23 cellular contexts compared by ENCODE assay signal in genomic region chr11:2309251-2310072, GRCh38. TPM values are rescaled to one million over a fixed set of nuclear protein-coding genes. Genes with fewer than 3 reads are reported as not detected.
DNase-seq lines count a peak whose midpoint lies in the region; ATAC-seq and TF ChIP-seq lines count a peak whose summit lies in the region.
"Had no signal": no experiment of that assay in that cellular context is flagged by ENCODE, and none has a peak within 500 bp of the region (broad histone marks: within the 10 kb centered on the region; RNA-seq: fewer than 3 reads in every experiment).

No MANE protein-coding gene starts in this region.

- no peak overlapping the region for H2AFZ ChIP-seq in Karpas-422 (ENCODE audit: low read length)

- TF ChIP-seq POLR2A in gastrocnemius medialis (IDR thresholded peaks at IDR 0.05), result no peak

- no peak for ATAC-seq in sciatic nerve
- ATAC-seq in gastrocnemius medialis, result no peak
- no peak for ATAC-seq in stimulated activated naive CD8-positive, alpha-beta T cell treated with anti-CD3 and anti-CD28 coated beads, Interleukin-15, Interleukin-2, amounts not matched to agents 100 U/mL and 50 U/mL, for 24 hours
- ATAC-seq: Right ventricle myocardium inferior had no signal

- H3K9ac ChIP-seq in BLaER1, result no peak overlapping the region
- H3K9ac ChIP-seq in Karpas-422 (ENCODE audit: low read length), result no peak overlapping the region

- H4K20me1 ChIP-seq in BLaER1 (no peaks in the 10 kb centered on the region), Karpas-422 (ENCODE audit: insufficient read depth, low read depth, low read length) (no peaks in the 10 kb centered on the region)

- H3K4me3 ChIP-seq in BLaER1, result no peak overlapping the region
- H3K4me3 ChIP-seq in coronary artery, result no peak overlapping the region
- H3K4me3 ChIP-seq in gastrocnemius medialis, result no peak overlapping the region
- no peak overlapping the region for H3K4me3 ChIP-seq in Karpas-422 (ENCODE audit: low read length)
- H3K4me3 ChIP-seq: BLaER1 treated with 17β-estradiol and CSF1 and Interleukin-3, amounts not matched to agents 10 nM and 100 nM had no signal

- no peak overlapping the region for H3K4me2 ChIP-seq in BLaER1
- no peak overlapping the region for H3K4me2 ChIP-seq in Karpas-422 (ENCODE audit: low read depth, low read length, poor library complexity, severe bottlenecking)
- H3K4me2 ChIP-seq: BLaER1 treated with 17β-estradiol and CSF1 and Interleukin-3, amounts not matched to agents 10 nM and 100 nM had no signal

- TF ChIP-seq CTCF in coronary artery (IDR thresholded peaks at IDR 0.05) (no peak), gastrocnemius medialis (IDR thresholded peaks at IDR 0.05 in 4 of 5, conservative IDR thresholded peaks at IDR 0.05 in 1 of 5) (no peak)

- H3K9me2 ChIP-seq in Karpas-422 (replicated peaks; ENCODE audit: insufficient read depth, low read length), result no peaks in the 10 kb centered on the region

- H3K4me1 ChIP-seq in BLaER1, result peaks cover 48% of the 10 kb centered on the region
- peaks cover 3 to 12% of the 10 kb centered on the region in 2 donors for H3K4me1 ChIP-seq in gastrocnemius medialis
- H3K4me1 ChIP-seq in Karpas-422 (ENCODE audit: low read length), result no peaks in the 10 kb centered on the region

- peak; percentile 1 for DNase-seq in activated CD4-positive, alpha-beta T cell treated with anti-CD3 and anti-CD28 coated beads for 48 hours
- no peak for DNase-seq in activated CD4-positive, alpha-beta T cell treated with anti-CD3 and anti-CD28 coated beads, Interleukin-2, amount 50 U/mL, for 48 hours
- DNase-seq in coronary artery (ENCODE audit: low spot score) (peak; percentile 67), sciatic nerve (ENCODE audit: low spot score) (peak; percentile 56), gastrocnemius medialis (no peak), Karpas-422 (no peak)
- no peak for DNase-seq in stimulated activated naive CD8-positive, alpha-beta T cell treated with anti-CD3 and anti-CD28 coated beads, Interleukin-15, Interleukin-2, amounts not matched to agents 100 U/mL and 50 U/mL, for 24 hours
- DNase-seq: ACHN, H7, KBM-7, NCI-H1105 treated with DMSO at 0.1 percent for 48 hours, NCI-H1694 treated with DMSO at 0.1 percent for 48 hours, NCI-H2081 treated with DMSO at 0.1 percent for 48 hours, NCI-H2171 treated with DMSO at 0.1 percent for 48 hours, NCI-H526 had no signal

- intact Hi-C loops in sciatic nerve (cut with DNase I), result loop anchor here (5.0 to 10.0 kb wide), 4 partner anchors 68 to 1475 kb away; partner anchors contain the start of genes CD151 and CD81
- intact Hi-C loops in gastrocnemius medialis (cut with DNase I; ENCODE audit: low total_unique reads), result loop anchor here (5.0 to 10.0 kb wide), 4 partner anchors 68 to 585 kb away; partner anchors contain the start of gene CD81

- no peaks in the 10 kb centered on the region for H3K27me3 ChIP-seq in BLaER1
- no peaks in the 10 kb centered on the region for H3K27me3 ChIP-seq in gastrocnemius medialis
- no peaks in the 10 kb centered on the region for H3K27me3 ChIP-seq in Karpas-422 (ENCODE audit: low read length)
- H3K27me3 ChIP-seq: BLaER1 treated with 17β-estradiol and CSF1 and Interleukin-3, amounts not matched to agents 10 nM and 100 nM had no signal

- H3K27ac ChIP-seq in BLaER1 (0 out of 2 replicates have a peak overlapping the region, but pooled peaks have one; percentile 22), coronary artery (no peak overlapping the region), gastrocnemius medialis (no peak overlapping the region), Karpas-422 (ENCODE audit: low read length) (no peak overlapping the region)
- H3K27ac ChIP-seq: 22Rv1, HL-60 had no signal

- in situ Hi-C loops in gastrocnemius medialis (cut with MboI; ENCODE audit: low sequenced_read_pairs in 4 of 4), result loop anchor here in 1 of 4 donors (10.0 kb wide), 1 partner anchor 115 kb away; no protein-coding TSS in a partner anchor

- H3K79me2 ChIP-seq in Karpas-422 (ENCODE audit: low read length), result no peaks in the 10 kb centered on the region

- H3K9me3 ChIP-seq in BLaER1, result no peaks in the 10 kb centered on the region
- H3K9me3 ChIP-seq in gastrocnemius medialis, result no peaks in the 10 kb centered on the region
- H3K9me3 ChIP-seq in Karpas-422 (ENCODE audit: low read length), result no peaks in the 10 kb centered on the region
- H3K9me3 ChIP-seq: BLaER1 treated with 17β-estradiol and CSF1 and Interleukin-3, amounts not matched to agents 10 nM and 100 nM had no signal

- H3K36me3 ChIP-seq in BLaER1 (no peaks in the 10 kb centered on the region), gastrocnemius medialis (no peaks in the 10 kb centered on the region), Karpas-422 (ENCODE audit: insufficient read depth, low read length) (no peaks in the 10 kb centered on the region)
- H3K36me3 ChIP-seq: BLaER1 treated with 17β-estradiol and CSF1 and Interleukin-3, amounts not matched to agents 10 nM and 100 nM had no signal

RNA-seq across cellular contexts. Expression of gene TSPAN32, which starts 7.6 kb away (rescaled TPM):
- total RNA-seq in sciatic nerve, result 7.3 TPM
- not detected for total RNA-seq in gastrocnemius medialis
- total RNA-seq in Karpas-422 (2014; rRNA removed; shearing (Covaris generic); ENCODE audit: low replicate concordance), result not detected in 2 replicates
- total RNA-seq: Daoy, H7, SK-MEL-5 had no signal

RNA-seq across cellular contexts. Expression of gene C11orf21, which starts 7.7 kb away (rescaled TPM):
- total RNA-seq in sciatic nerve, result 3.1 TPM
- total RNA-seq in gastrocnemius medialis, result under 1 TPM in 1 of 4 donors, not detected in 3; 0.10 TPM
- not detected in 2 replicates for total RNA-seq in Karpas-422 (2014; rRNA removed; shearing (Covaris generic); ENCODE audit: low replicate concordance)
- total RNA-seq: H7, SK-MEL-5 had no signal

RNA-seq across cellular contexts. Expression of gene ASCL2, which starts 39.1 kb away (rescaled TPM):
- total RNA-seq in sciatic nerve (0.80 TPM), gastrocnemius medialis (not detected)
- not detected in 2 replicates for total RNA-seq in Karpas-422 (2014; rRNA removed; shearing (Covaris generic); ENCODE audit: low replicate concordance)
- total RNA-seq: Daoy, OCI-LY7, SK-MEL-5 had no signal

Comparison
In these comparisons a context has a peak if more than half of its experiments do, and no peak if none do; other contexts are left out.
1. DNase-seq: peak in activated CD4-positive, alpha-beta T cell treated with anti-CD3 and anti-CD28 coated beads for 48 hours (single experiment), coronary artery (single experiment) and sciatic nerve (single experiment); none in activated CD4-positive, alpha-beta T cell treated with anti-CD3 and anti-CD28 coated beads, Interleukin-2, amount 50 U/mL, for 48 hours (0 of 2), gastrocnemius medialis (0 of 2), stimulated activated naive CD8-positive, alpha-beta T cell treated with anti-CD3 and anti-CD28 coated beads, Interleukin-15, Interleukin-2, amounts not matched to agents 100 U/mL and 50 U/mL, for 24 hours (single experiment) and Karpas-422 (single experiment).